Comparison of ENCODE assay signal across 15 cellular contexts in genomic region chr19:18085702-18086457, GRCh38. TPM values are rescaled to one million over a fixed set of nuclear protein-coding genes. Genes with fewer than 3 reads are reported as not detected.
DNase-seq lines count a peak whose midpoint lies in the region; ATAC-seq, FAIRE-seq and TF ChIP-seq lines count a peak whose summit lies in the region.
"Had no signal": no experiment of that assay in that cellular context is flagged by ENCODE, and none has a peak within 500 bp of the region (broad histone marks: within the 10 kb centered on the region; RNA-seq: fewer than 3 reads in every experiment).

No MANE protein-coding gene starts in this region.

- CTCF ChIA-PET in WTC11 (lab: Charles Lee): no interaction called here

- H3K36me3 Mint-ChIP-seq in T-helper 2 cell treated with Interferon-gamma antibody and Interleukin-4, amounts not matched to agents 5 μg/mL and 100 μg/mL, for 36 hours (ENCODE audit: low read depth): peaks cover 37% of the 10 kb centered on the region
- H3K36me3 Mint-ChIP-seq in IgD-negative memory B cell (peaks cover 3% of the 10 kb centered on the region), natural killer cell (peaks cover 8% of the 10 kb centered on the region), WTC11 (no peaks in the 10 kb centered on the region)
- peaks cover 35% of the 10 kb centered on the region for H3K36me3 Mint-ChIP-seq in activated T-helper 17 cell treated with anti-CD3 and anti-CD28 coated beads, Interleukin-2, amount 50 U/mL, for 72 hours (ENCODE audit: low read depth)

- no peaks in the 10 kb centered on the region for H3K9me3 ChIP-seq in pancreas
- H3K9me3 ChIP-seq: esophagus squamous epithelium, heart right ventricle, prostate gland had no signal

- POLR2A ChIA-PET in WTC11 (lab: Charles Lee): no interaction called here

- no peak overlapping the region for H3K27ac ChIP-seq in pancreas
- H3K27ac ChIP-seq: prostate gland had no signal

- H3K27me3 ChIP-seq in pancreas: no peaks in the 10 kb centered on the region

- intact Hi-C loops in natural killer cell (cut with micrococcal nuclease) (no loop called here), pancreas (cut with DNase I) (no loop called here)

- H3K36me3 ChIP-seq in pancreas: no peaks in the 10 kb centered on the region
- H3K36me3 ChIP-seq: esophagus squamous epithelium, heart right ventricle, prostate gland had no signal

- H3K4me1 ChIP-seq in pancreas: no peaks in the 10 kb centered on the region
- H3K4me1 ChIP-seq: prostate gland had no signal

- ATAC-seq in activated T-helper 17 cell treated with anti-CD3 and anti-CD28 coated beads, Interleukin-2, amount 50 U/mL, for 72 hours (replicated peaks): no peak
- ATAC-seq in natural killer cell: no peak
- no peak for ATAC-seq in pancreas
- ATAC-seq in GM21447 (IDR thresholded peaks at IDR 0.05; ENCODE audit: unreplicated experiment): no peak
- no peak for ATAC-seq in WTC11

- no peak overlapping the region for H3K4me3 ChIP-seq in pancreas

- peak overlapping the region; percentile 98 for H3K27ac Mint-ChIP-seq in T-helper 2 cell treated with Interferon-gamma antibody and Interleukin-4, amounts not matched to agents 5 μg/mL and 100 μg/mL, for 36 hours
- H3K27ac Mint-ChIP-seq in IgD-negative memory B cell (peak overlapping the region in 2 of 3 donors; percentile 96 to 98), natural killer cell (peak overlapping the region; percentile 92 to 99), WTC11 (no peak overlapping the region)
- peak overlapping the region; percentile 94 for H3K27ac Mint-ChIP-seq in activated T-helper 17 cell treated with anti-CD3 and anti-CD28 coated beads, Interleukin-2, amount 50 U/mL, for 72 hours

- H3K27me3 Mint-ChIP-seq in T-helper 2 cell treated with Interferon-gamma antibody and Interleukin-4, amounts not matched to agents 5 μg/mL and 100 μg/mL, for 36 hours (ENCODE audit: low read depth): no peaks in the 10 kb centered on the region
- H3K27me3 Mint-ChIP-seq in IgD-negative memory B cell: no peaks in the 10 kb centered on the region
- no peaks in the 10 kb centered on the region for H3K27me3 Mint-ChIP-seq in activated T-helper 17 cell treated with anti-CD3 and anti-CD28 coated beads, Interleukin-2, amount 50 U/mL, for 72 hours
- no peaks in the 10 kb centered on the region for H3K27me3 Mint-ChIP-seq in natural killer cell (ENCODE audit: low read depth in 2 of 2)
- H3K27me3 Mint-ChIP-seq in WTC11 (ENCODE audit: low read depth): peaks cover 9% of the 10 kb centered on the region; the same call in 1 of the 2 replicates

- no peak for DNase-seq in T-helper 2 cell treated with Interferon-gamma antibody and Interleukin-4, amounts not matched to agents 5 μg/mL and 100 μg/mL, for 36 hours (ENCODE audit: low spot score)
- DNase-seq in T-helper 2 cell (no peak), natural killer cell (no peak), pancreas (no peak), WTC11 (ENCODE audit: low spot score) (no peak)
- DNase-seq: 8988T, esophagus squamous epithelium, heart right ventricle, NCI-H187, NCI-H510A had no signal

- TF ChIP-seq CTCF in natural killer cell (IDR thresholded peaks at IDR 0.05) (no peak), pancreas (IDR thresholded peaks at IDR 0.05) (no peak), WTC11 (IDR thresholded peaks at IDR 0.05) (no peak)

- WGBS in pancreas, 2 donors: 83 to 84% methylated on average over 8 of the region's 8 CpGs

- H3K4me1 Mint-ChIP-seq in T-helper 2 cell treated with Interferon-gamma antibody and Interleukin-4, amounts not matched to agents 5 μg/mL and 100 μg/mL, for 36 hours (ENCODE audit: low read depth): peaks cover 50% of the 10 kb centered on the region
- H3K4me1 Mint-ChIP-seq in IgD-negative memory B cell: peaks cover 21 to 41% (median 33%) of the 10 kb centered on the region in 3 donors
- peaks cover 28% of the 10 kb centered on the region for H3K4me1 Mint-ChIP-seq in activated T-helper 17 cell treated with anti-CD3 and anti-CD28 coated beads, Interleukin-2, amount 50 U/mL, for 72 hours
- H3K4me1 Mint-ChIP-seq in natural killer cell: peaks cover 42 to 66% of the 10 kb centered on the region in 2 donors
- no peaks in the 10 kb centered on the region for H3K4me1 Mint-ChIP-seq in WTC11

- peaks cover 10% of the 10 kb centered on the region for H3K9me3 Mint-ChIP-seq in T-helper 2 cell treated with Interferon-gamma antibody and Interleukin-4, amounts not matched to agents 5 μg/mL and 100 μg/mL, for 36 hours
- no peaks in the 10 kb centered on the region for H3K9me3 Mint-ChIP-seq in IgD-negative memory B cell
- peaks cover 5% of the 10 kb centered on the region for H3K9me3 Mint-ChIP-seq in activated T-helper 17 cell treated with anti-CD3 and anti-CD28 coated beads, Interleukin-2, amount 50 U/mL, for 72 hours
- H3K9me3 Mint-ChIP-seq in natural killer cell: peaks cover 3 to 8% of the 10 kb centered on the region in 2 donors
- H3K9me3 Mint-ChIP-seq in WTC11: peaks cover 12% of the 10 kb centered on the region

- peak overlapping the region; percentile 100 for H3K4me3 Mint-ChIP-seq in T-helper 2 cell treated with Interferon-gamma antibody and Interleukin-4, amounts not matched to agents 5 μg/mL and 100 μg/mL, for 36 hours
- H3K4me3 Mint-ChIP-seq in IgD-negative memory B cell (peak overlapping the region; percentile 89 to 98 (median 96)), natural killer cell (peak overlapping the region; percentile 99), WTC11 (no peak overlapping the region)
- H3K4me3 Mint-ChIP-seq in activated T-helper 17 cell treated with anti-CD3 and anti-CD28 coated beads, Interleukin-2, amount 50 U/mL, for 72 hours: peak overlapping the region; percentile 91

- no peak for FAIRE-seq in pancreas (lab: Jason Lieb, UNC)
- FAIRE-seq: G401.6 had no signal

TF ChIP-seq in WTC11, 78 proteins besides CTCF, POLR2A, EP300 and RAD21:
- TF ChIP-seq MLX (CRISPR knock-in tag; IDR thresholded peaks at IDR 0.05): no peak

RNA-seq across cellular contexts. Expression of gene IL12RB1, which starts 0.9 kb away (rescaled TPM):
- 9.8 TPM for polyA plus RNA-seq in IgD-negative memory B cell
- 10 to 100 TPM; 28.6 to 54.5 TPM for total RNA-seq in activated T-helper 17 cell treated with anti-CD3 and anti-CD28 coated beads, Interleukin-2, amount 50 U/mL, for 72 hours
- total RNA-seq in natural killer cell: 100 to 1,000 TPM in 1 of 3 donors, 10 to 100 TPM in 2; 90.1 to 105 (median 95.7) TPM
- total RNA-seq in pancreas: 1 to 10 TPM in 1 of 6 donors, under 1 TPM in 5; 0.19 to 1.1 (median 0.53) TPM
- polyA plus RNA-seq in pancreas: under 1 TPM; 0.15 to 0.40 TPM
- not detected in 3 replicates for total RNA-seq in WTC11 (2021)

RNA-seq across cellular contexts. Expression of gene MAST3, which starts 11.7 kb away (rescaled TPM):
- polyA plus RNA-seq in IgD-negative memory B cell: 20.3 TPM
- total RNA-seq in activated T-helper 17 cell treated with anti-CD3 and anti-CD28 coated beads, Interleukin-2, amount 50 U/mL, for 72 hours: 10 to 100 TPM; 23.5 to 46.6 TPM
- total RNA-seq in natural killer cell: 100 to 1,000 TPM in 2 of 3 donors, 10 to 100 TPM in 1; 84.5 to 101 (median 101) TPM
- 10 to 100 TPM; 19.7 to 27.5 (median 24.2) TPM for total RNA-seq in pancreas
- 10 to 100 TPM; 13.7 to 24.7 TPM for polyA plus RNA-seq in pancreas
- total RNA-seq in WTC11 (2021): 10.8 to 11.5 TPM (median 11.2 TPM) in 3 replicates

Comparison
In these comparisons a context has a peak if more than half of its experiments do, and no peak if none do; other contexts are left out.
1. RNA of gene IL12RB1, which starts 0.9 kb away (total RNA-seq): 90.1 to 105 TPM in natural killer cell and 28.6 to 54.5 TPM in activated T-helper 17 cell treated with anti-CD3 and anti-CD28 coated beads, Interleukin-2, amount 50 U/mL, for 72 hours; 0.19 to 1.1 TPM in pancreas and not detected in WTC11; every median in the first group is over 10 times any median in the second.